Comparison of ENCODE assay signal across 1 cellular context in the genomic region with DNA sequence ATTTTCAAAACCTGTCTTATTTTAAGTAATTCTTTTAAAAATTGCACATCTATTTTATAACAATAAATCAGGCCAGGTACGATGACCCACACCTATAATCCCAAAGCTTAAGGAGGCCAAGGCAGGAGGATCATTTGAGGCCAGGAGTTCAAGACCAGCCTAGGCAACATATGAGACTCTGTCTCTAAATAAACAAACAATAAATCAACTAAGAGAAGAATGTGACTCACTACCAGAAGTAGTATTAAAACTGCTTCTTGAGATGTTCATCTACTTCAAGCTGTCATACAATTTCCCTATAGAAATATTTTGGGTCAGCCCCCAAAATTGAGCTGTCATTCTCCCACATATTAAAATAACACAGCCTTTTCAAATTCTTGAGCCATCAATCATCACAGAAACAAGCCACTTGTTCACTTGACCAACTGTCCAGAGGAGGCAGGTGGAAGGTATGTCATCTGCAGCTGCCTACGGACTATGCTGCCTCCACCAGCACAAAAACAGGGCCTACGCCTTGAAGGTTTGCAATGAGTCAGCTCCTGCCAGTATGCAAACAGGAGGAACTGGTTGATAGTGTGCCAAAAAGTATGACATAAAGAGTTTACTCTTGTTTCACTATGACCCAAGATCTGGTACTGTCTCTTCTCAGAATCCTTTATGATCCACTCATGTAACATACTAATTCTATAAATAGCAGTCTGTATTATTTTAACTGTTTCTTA.
A peak's percentile ranks its signal among the peaks of the same experiment; 100 is the strongest.
TF ChIP-seq lines count a peak whose summit lies in the region.

No MANE protein-coding gene starts in this region.

TF ChIP-seq in HEK293, 187 proteins besides CTCF, POLR2A, EP300 and RAD21 (continued from another document and continues in another):
- TF ChIP-seq ZNF148 (tag by site-specific recombination; IDR thresholded peaks at IDR 0.05; ENCODE audit: borderline replicate concordance) (no peak), ZNF433 (tag by site-specific recombination; IDR thresholded peaks at IDR 0.05; ENCODE audit: low read depth) (no peak), ZNF169 (tag by site-specific recombination; IDR thresholded peaks at IDR 0.05) (no peak), PRDM1 (tag by site-specific recombination; IDR thresholded peaks at IDR 0.05) (no peak), ZNF121 (tag by site-specific recombination; IDR thresholded peaks at IDR 0.05) (no peak), ZNF600 (tag by site-specific recombination; IDR thresholded peaks at IDR 0.05) (peak; percentile 60; the same call in 1 of the 2 replicates), ZNF354C (tag by site-specific recombination; IDR thresholded peaks at IDR 0.05; ENCODE audit: borderline replicate concordance, low read depth) (no peak), ZNF701 (tag by site-specific recombination; IDR thresholded peaks at IDR 0.05) (no peak), ZNF747 (tag by site-specific recombination; IDR thresholded peaks at IDR 0.05) (no peak), ZBTB44 (tag by site-specific recombination; IDR thresholded peaks at IDR 0.05) (no peak), YY2 (tag by site-specific recombination; IDR thresholded peaks at IDR 0.05) (no peak), ZNF629 (tag by site-specific recombination; IDR thresholded peaks at IDR 0.05) (peak; percentile 94), SCRT2 (tag by site-specific recombination; IDR thresholded peaks at IDR 0.05) (peak; percentile 72), ZNF10 (tag by site-specific recombination; IDR thresholded peaks at IDR 0.05) (no peak), ZBTB21 (tag by site-specific recombination; IDR thresholded peaks at IDR 0.05) (peak; percentile 81), FEZF1 (tag by site-specific recombination; IDR thresholded peaks at IDR 0.05) (peak; percentile 28; the same call in 1 of the 2 replicates), BCL11A (tag by site-specific recombination; IDR thresholded peaks at IDR 0.05; ENCODE audit: low read depth) (no peak), ZNF426 (tag by site-specific recombination; IDR thresholded peaks at IDR 0.05) (no peak), ZNF274 (IDR thresholded peaks at IDR 0.05; ENCODE audit: low read length) (no peak), ZNF274 (tag by site-specific recombination; IDR thresholded peaks at IDR 0.05; ENCODE audit: borderline replicate concordance) (no peak), ZNF843 (tag by site-specific recombination; IDR thresholded peaks at IDR 0.05) (no peak), ZNF558 (tag by site-specific recombination; IDR thresholded peaks at IDR 0.05) (no peak), SP3 (tag by site-specific recombination; IDR thresholded peaks at IDR 0.05) (no peak; the same call in 1 of the 2 replicates), ZNF560 (tag by site-specific recombination; IDR thresholded peaks at IDR 0.05; ENCODE audit: borderline replicate concordance) (no peak), ZNF513 (tag by site-specific recombination; IDR thresholded peaks at IDR 0.05) (no peak), ZNF394 (tag by site-specific recombination; IDR thresholded peaks at IDR 0.05; ENCODE audit: borderline replicate concordance) (peak; percentile 20; the same call in 1 of the 2 replicates), ZSCAN4 (tag by site-specific recombination; IDR thresholded peaks at IDR 0.05) (no peak), SALL2 (tag by site-specific recombination; IDR thresholded peaks at IDR 0.05; ENCODE audit: borderline replicate concordance) (no peak), HOXA7 (CRISPR knock-in tag; IDR thresholded peaks at IDR 0.05; ENCODE audit: borderline replicate concordance) (no peak), KLF8 (tag by site-specific recombination; IDR thresholded peaks at IDR 0.05) (no peak), ZNF529 (tag by site-specific recombination; IDR thresholded peaks at IDR 0.05; ENCODE audit: insufficient replicate concordance) (no peak), AEBP2 (tag by site-specific recombination; IDR thresholded peaks at IDR 0.05; ENCODE audit: borderline replicate concordance) (no peak), SCRT1 (tag by site-specific recombination; IDR thresholded peaks at IDR 0.05; ENCODE audit: borderline replicate concordance) (no peak), GLIS1 (tag by site-specific recombination; IDR thresholded peaks at IDR 0.05) (no peak), ZNF202 (tag by site-specific recombination; IDR thresholded peaks at IDR 0.05; ENCODE audit: borderline replicate concordance) (no peak), ZNF791 (tag by site-specific recombination; IDR thresholded peaks at IDR 0.05) (no peak), HOXD13 (CRISPR knock-in tag; IDR thresholded peaks at IDR 0.05; ENCODE audit: borderline replicate concordance) (no peak), ZNF184 (tag by site-specific recombination; IDR thresholded peaks at IDR 0.05) (no peak), ZNF621 (tag by site-specific recombination; IDR thresholded peaks at IDR 0.05) (no peak), ZBTB1 (tag by site-specific recombination; IDR thresholded peaks at IDR 0.05) (no peak), ZNF37A (tag by site-specific recombination; IDR thresholded peaks at IDR 0.05) (no peak), ZNF24 (tag by site-specific recombination; IDR thresholded peaks at IDR 0.05) (no peak)
- TF ChIP-seq, protein P1, sequence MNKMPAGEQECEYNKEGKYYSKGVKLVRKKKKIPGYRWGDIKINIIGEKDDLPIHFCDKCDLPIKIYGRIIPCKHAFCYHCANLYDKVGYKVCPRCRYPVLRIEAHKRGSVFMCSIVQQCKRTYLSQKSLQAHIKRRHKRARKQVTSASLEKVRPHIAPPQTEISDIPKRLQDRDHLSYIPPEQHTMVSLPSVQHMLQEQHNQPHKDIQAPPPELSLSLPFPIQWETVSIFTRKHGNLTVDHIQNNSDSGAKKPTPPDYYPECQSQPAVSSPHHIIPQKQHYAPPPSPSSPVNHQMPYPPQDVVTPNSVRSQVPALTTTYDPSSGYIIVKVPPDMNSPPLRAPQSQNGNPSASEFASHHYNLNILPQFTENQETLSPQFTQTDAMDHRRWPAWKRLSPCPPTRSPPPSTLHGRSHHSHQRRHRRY (tag by site-specific recombination; IDR thresholded peaks at IDR 0.05): no peak
- TF ChIP-seq, protein P2, sequence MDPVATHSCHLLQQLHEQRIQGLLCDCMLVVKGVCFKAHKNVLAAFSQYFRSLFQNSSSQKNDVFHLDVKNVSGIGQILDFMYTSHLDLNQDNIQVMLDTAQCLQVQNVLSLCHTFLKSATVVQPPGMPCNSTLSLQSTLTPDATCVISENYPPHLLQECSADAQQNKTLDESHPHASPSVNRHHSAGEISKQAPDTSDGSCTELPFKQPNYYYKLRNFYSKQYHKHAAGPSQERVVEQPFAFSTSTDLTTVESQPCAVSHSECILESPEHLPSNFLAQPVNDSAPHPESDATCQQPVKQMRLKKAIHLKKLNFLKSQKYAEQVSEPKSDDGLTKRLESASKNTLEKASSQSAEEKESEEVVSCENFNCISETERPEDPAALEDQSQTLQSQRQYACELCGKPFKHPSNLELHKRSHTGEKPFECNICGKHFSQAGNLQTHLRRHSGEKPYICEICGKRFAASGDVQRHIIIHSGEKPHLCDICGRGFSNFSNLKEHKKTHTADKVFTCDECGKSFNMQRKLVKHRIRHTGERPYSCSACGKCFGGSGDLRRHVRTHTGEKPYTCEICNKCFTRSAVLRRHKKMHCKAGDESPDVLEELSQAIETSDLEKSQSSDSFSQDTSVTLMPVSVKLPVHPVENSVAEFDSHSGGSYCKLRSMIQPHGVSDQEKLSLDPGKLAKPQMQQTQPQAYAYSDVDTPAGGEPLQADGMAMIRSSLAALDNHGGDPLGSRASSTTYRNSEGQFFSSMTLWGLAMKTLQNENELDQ (tag by site-specific recombination; IDR thresholded peaks at IDR 0.05; ENCODE audit: low read depth): no peak
- TF ChIP-seq, protein P3, sequence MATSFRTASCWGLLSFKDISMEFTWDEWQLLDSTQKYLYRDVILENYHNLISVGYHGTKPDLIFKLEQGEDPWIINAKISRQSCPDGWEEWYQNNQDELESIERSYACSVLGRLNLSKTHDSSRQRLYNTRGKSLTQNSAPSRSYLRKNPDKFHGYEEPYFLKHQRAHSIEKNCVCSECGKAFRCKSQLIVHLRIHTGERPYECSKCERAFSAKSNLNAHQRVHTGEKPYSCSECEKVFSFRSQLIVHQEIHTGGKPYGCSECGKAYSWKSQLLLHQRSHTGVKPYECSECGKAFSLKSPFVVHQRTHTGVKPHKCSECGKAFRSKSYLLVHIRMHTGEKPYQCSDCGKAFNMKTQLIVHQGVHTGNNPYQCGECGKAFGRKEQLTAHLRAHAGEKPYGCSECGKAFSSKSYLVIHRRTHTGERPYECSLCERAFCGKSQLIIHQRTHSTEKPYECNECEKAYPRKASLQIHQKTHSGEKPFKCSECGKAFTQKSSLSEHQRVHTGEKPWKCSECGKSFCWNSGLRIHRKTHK (tag by site-specific recombination; IDR thresholded peaks at IDR 0.05): no peak
- TF ChIP-seq, protein P4, sequence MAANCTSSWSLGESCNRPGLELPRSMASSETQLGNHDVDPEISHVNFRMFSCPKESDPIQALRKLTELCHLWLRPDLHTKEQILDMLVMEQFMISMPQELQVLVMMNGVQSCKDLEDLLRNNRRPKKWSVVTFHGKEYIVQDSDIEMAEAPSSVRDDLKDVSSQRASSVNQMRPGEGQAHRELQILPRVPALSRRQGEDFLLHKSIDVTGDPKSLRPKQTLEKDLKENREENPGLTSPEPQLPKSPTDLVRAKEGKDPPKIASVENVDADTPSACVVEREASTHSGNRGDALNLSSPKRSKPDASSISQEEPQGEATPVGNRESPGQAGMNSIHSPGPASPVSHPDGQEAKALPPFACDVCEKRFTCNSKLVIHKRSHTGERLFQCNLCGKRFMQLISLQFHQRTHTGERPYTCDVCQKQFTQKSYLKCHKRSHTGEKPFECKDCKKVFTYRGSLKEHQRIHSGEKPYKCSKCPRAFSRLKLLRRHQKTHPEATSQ (tag by site-specific recombination; IDR thresholded peaks at IDR 0.05): no peak
